Comparison of ENCODE assay signal across 8 cellular contexts in the genomic region with DNA sequence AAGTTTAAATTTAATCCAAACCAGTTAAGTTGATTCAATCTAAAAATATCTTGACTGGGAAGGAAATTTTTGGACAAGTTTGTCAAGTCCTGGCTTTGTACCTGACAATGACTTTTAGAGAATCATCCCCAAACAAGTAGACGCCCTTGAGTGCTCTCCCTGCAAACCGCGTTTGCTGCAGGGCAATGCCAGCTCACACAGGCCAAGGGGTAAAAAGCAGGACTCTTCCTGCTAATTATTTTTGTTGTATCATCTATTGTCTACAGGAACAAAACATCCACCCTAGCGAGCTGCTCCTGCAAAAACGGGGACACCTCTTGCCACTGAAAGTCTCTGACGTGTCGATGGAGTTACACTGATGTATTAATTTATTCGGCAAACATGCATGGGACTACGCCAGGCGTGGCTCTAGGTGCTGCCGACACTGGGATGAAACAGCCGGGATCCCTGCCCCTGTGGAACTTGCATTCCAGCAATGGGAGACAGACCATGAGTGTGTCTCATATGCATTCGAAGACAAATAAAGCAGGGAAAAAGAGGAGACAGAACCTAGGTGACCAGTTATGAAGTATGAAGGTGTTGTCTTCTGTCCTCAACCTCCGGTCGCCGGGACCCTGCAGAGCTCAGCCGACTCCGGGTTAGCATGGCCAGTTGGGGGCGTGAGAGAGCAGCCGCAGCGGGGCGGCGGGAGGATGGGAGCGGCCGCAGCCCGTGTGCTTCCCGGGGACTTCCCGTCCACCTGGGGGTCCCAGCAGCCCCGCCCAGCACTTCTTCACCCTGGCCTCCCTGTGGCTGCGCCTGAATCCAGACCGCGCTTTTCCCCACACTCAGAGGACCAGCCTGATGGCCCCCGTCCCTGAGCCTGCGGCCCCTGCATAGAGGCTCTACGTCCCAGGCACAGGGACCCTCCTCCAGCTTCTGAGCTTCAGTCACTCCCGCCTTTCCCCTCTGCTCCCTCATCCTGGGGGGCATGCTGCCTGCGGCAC. TPM values are rescaled to one million over a fixed set of nuclear protein-coding genes. Genes with fewer than 3 reads are reported as not detected.
DNase-seq lines count a peak whose midpoint lies in the region; ATAC-seq lines count a peak whose summit lies in the region.

No MANE protein-coding gene starts in this region.

- ATAC-seq in HG02840 (IDR thresholded peaks at IDR 0.05; ENCODE audit: low FRiP score, unreplicated experiment) (no peak), HG02852 (IDR thresholded peaks at IDR 0.05; ENCODE audit: unreplicated experiment) (no peak), GM19023 (IDR thresholded peaks at IDR 0.05; ENCODE audit: unreplicated experiment) (no peak)

- H3K4me3 ChIP-seq in trophoblast cell (ENCODE audit: low read depth, low read length): no peak overlapping the region

- DNase-seq in 8988T (peak; percentile 62), HK-2 (ENCODE audit: unreplicated experiment) (peak; percentile 28), head of caudate nucleus (peak in 36 of 42 donors; percentile 33 to 82 (median 62)), trophoblast cell (peak in 1 of 2 donors; percentile 25)
- peak; percentile 81 for DNase-seq in activated CD8-positive, alpha-beta memory T cell treated with anti-CD3 and anti-CD28 coated beads, Interleukin-2, amount 50 U/mL, for 48 hours

- no peak overlapping the region for H2BK120ac ChIP-seq in trophoblast cell (ENCODE audit: insufficient read depth, low read length, poor library complexity)

- no peak overlapping the region for H2AFZ ChIP-seq in trophoblast cell (ENCODE audit: insufficient read depth, low read length, poor library complexity)

- no peaks in the 10 kb centered on the region for H3K27me3 ChIP-seq in trophoblast cell (ENCODE audit: insufficient read depth, low read length)

- peak overlapping the region; percentile 45 for H3K4me2 ChIP-seq in trophoblast cell (ENCODE audit: low read length)

- peaks cover 4% of the 10 kb centered on the region for H3K9me3 ChIP-seq in trophoblast cell (ENCODE audit: insufficient read depth, low read depth, low read length)

- intact Hi-C loops in head of caudate nucleus (cut with DNase I): loop anchor here (10.0 kb wide), 1 partner anchor 62 kb away; no protein-coding TSS in a partner anchor

- H2BK5ac ChIP-seq in trophoblast cell (ENCODE audit: low read depth, low read length, poor library complexity): no peak overlapping the region

- no CpG with 5 or more reads among the region's 37 CpGs for WGBS in trophoblast cell (ENCODE audit: extremely low coverage, insufficient coverage, insufficient read length)

- H2AK5ac ChIP-seq in trophoblast cell (ENCODE audit: low read length): no peak overlapping the region

- no peaks in the 10 kb centered on the region for H3K79me2 ChIP-seq in trophoblast cell (ENCODE audit: control insufficient read depth, insufficient read depth, low read length, poor library complexity)

- no peak overlapping the region for H2BK12ac ChIP-seq in trophoblast cell (ENCODE audit: low read length)

- H4K8ac ChIP-seq in trophoblast cell (ENCODE audit: low read depth, low read length): no peak overlapping the region

- no peak overlapping the region for H3K14ac ChIP-seq in trophoblast cell (ENCODE audit: low read length)

- no peak overlapping the region for H3K27ac ChIP-seq in trophoblast cell (ENCODE audit: low read depth, low read length)

- no peaks in the 10 kb centered on the region for H3K4me1 ChIP-seq in trophoblast cell (ENCODE audit: control insufficient read depth in 1 of 2, insufficient read depth in 2 of 2, low read length in 2 of 2)

- H3K79me1 ChIP-seq in trophoblast cell (ENCODE audit: low read length): peaks cover 2% of the 10 kb centered on the region

- no peaks in the 10 kb centered on the region for H3K36me3 ChIP-seq in trophoblast cell (ENCODE audit: control insufficient read depth in 1 of 2, insufficient read depth in 2 of 2, low read length in 2 of 2)

- no peak overlapping the region for H4K12ac ChIP-seq in trophoblast cell (ENCODE audit: low read depth, low read length)

- H3K4ac ChIP-seq in trophoblast cell (ENCODE audit: low read depth, low read length): no peak overlapping the region

- H3K18ac ChIP-seq in trophoblast cell (ENCODE audit: low read length): no peak overlapping the region

- H4K91ac ChIP-seq in trophoblast cell (ENCODE audit: low read depth, low read length): no peak overlapping the region

- no peak overlapping the region for H3K23ac ChIP-seq in trophoblast cell (ENCODE audit: low read length)

- H3K9ac ChIP-seq in trophoblast cell (ENCODE audit: low read length): no peak overlapping the region

RNA-seq across cellular contexts. Expression of a gene that starts 11.2 kb away (rescaled TPM):
- polyA plus RNA-seq in trophoblast cell (2013): 277 and 280 TPM in 2 replicates
